In genomic region chr14:52067873-52068740, GRCh38 we compare ENCODE assay signal across 8 cellular contexts. TPM values are rescaled to one million over a fixed set of nuclear protein-coding genes. Genes with fewer than 3 reads are reported as not detected.
DNase-seq lines count a peak whose midpoint lies in the region; ATAC-seq lines count a peak whose summit lies in the region.

No MANE protein-coding gene starts in this region.

- H3K36me3 Mint-ChIP-seq in T-cell, result no peaks in the 10 kb centered on the region
- H3K36me3 Mint-ChIP-seq in naive thymus-derived CD8-positive, alpha-beta T cell, result no peaks in the 10 kb centered on the region

- peaks cover 20 to 29% (median 28%) of the 10 kb centered on the region in 3 donors for H3K4me1 Mint-ChIP-seq in T-cell
- peaks cover 5 to 20% (median 16%) of the 10 kb centered on the region in 4 donors for H3K4me1 Mint-ChIP-seq in naive thymus-derived CD8-positive, alpha-beta T cell

- H3K4me3 ChIP-seq in GM23248, result peak overlapping the region; percentile 91

- in situ Hi-C loops in GM23248 (cut with MboI), result no loop called here

- 0 out of 2 replicates have a peak, but pooled peaks cover 4% of the 10 kb centered on the region for H3K9me2 ChIP-seq in GM23248 (ENCODE audit: insufficient read depth)

- peaks cover 25% of the 10 kb centered on the region for H3K4me1 ChIP-seq in GM23248 (ENCODE audit: insufficient read depth)

- no peaks in the 10 kb centered on the region for H3K27me3 ChIP-seq in GM23248 (replicated peaks; ENCODE audit: insufficient read depth)

- peaks cover 34% of the 10 kb centered on the region for H3F3A ChIP-seq in GM23248 (ENCODE audit: insufficient read depth)

- CTCF ChIA-PET in T-cell (lab: Charles Lee), result interaction anchor here (0.6 kb wide), 2 partner anchors 8 to 23 kb away, joined by 3 to 8 read pairs; no protein-coding TSS in a partner anchor

- H3K9ac ChIP-seq in GM23248, result peak overlapping the region; percentile 95

- H3K36me3 ChIP-seq in GM23248 (ENCODE audit: low read depth), result no peaks in the 10 kb centered on the region

- POLR2A ChIA-PET in T-cell (lab: Charles Lee), result interaction anchor here in 1 of 2 donors (0.6 kb wide), 1 partner anchor 790 kb away, joined by 5 read pairs; no protein-coding TSS in a partner anchor
- POLR2A ChIA-PET in naive thymus-derived CD8-positive, alpha-beta T cell (lab: Charles Lee), result interaction anchor here (0.6 kb wide), 1 partner anchor 134 kb away, joined by 6 read pairs; no protein-coding TSS in a partner anchor

- no peak overlapping the region for H3K27ac Mint-ChIP-seq in T-cell
- H3K27ac Mint-ChIP-seq in naive thymus-derived CD8-positive, alpha-beta T cell, result no peak overlapping the region

- peak in 3 of 4 experiments; percentile 19 to 38 (median 21) for ATAC-seq in T-cell (replicated peaks in 1 of 4)
- peak; percentile 17 for ATAC-seq in esophagus mucosa
- ATAC-seq in naive thymus-derived CD8-positive, alpha-beta T cell, result peak; percentile 16 to 30
- no peak for ATAC-seq in HG03095 (IDR thresholded peaks at IDR 0.05; ENCODE audit: unreplicated experiment)

- H3K9me3 ChIP-seq in GM23248 (ENCODE audit: low read depth), result no peaks in the 10 kb centered on the region

- WGBS in GM23248 (ENCODE audit: low coverage in 1 of 2, low lambda C conversion rate in 2 of 2, missing lambda C conversion rate in 2 of 2), 2 experiments, result 24 to 26% methylated on average over 55 to 56 of the region's 56 CpGs

- H2AFZ ChIP-seq in GM23248, result peak overlapping the region; percentile 87

- H3K27me3 Mint-ChIP-seq in T-cell, result peaks cover 26 to 44% of the 10 kb centered on the region in 2 donors
- H3K27me3 Mint-ChIP-seq in naive thymus-derived CD8-positive, alpha-beta T cell, result peaks cover 25 to 62% (median 39%) of the 10 kb centered on the region in 5 donors

- H3K27ac ChIP-seq in GM23248, result peak overlapping the region; percentile 73

- no peaks in the 10 kb centered on the region for H3K9me3 Mint-ChIP-seq in T-cell
- H3K9me3 Mint-ChIP-seq in naive thymus-derived CD8-positive, alpha-beta T cell, result no peaks in the 10 kb centered on the region

- peak; percentile 80 for DNase-seq in GM23248
- DNase-seq in T-cell, result peak in 1 of 34 experiments; percentile 6
- DNase-seq in naive thymus-derived CD8-positive, alpha-beta T cell, result peak in 3 of 10 donors; percentile 4 to 6 (median 6)
- DNase-seq in NCI-H1436 treated with DMSO at 0.1 percent for 48 hours (lab: John Stamatoyannopoulos, UW), result no peak
- no peak for DNase-seq in NK-92 (lab: John Stamatoyannopoulos, UW; ENCODE audit: unreplicated experiment)
- no peak for DNase-seq in NCI-H2227 (lab: John Stamatoyannopoulos, UW; ENCODE audit: unreplicated experiment)

- H3K4me3 Mint-ChIP-seq in T-cell, result peak overlapping the region; percentile 67 to 73 (median 67)
- peak overlapping the region; percentile 43 to 81 (median 68) for H3K4me3 Mint-ChIP-seq in naive thymus-derived CD8-positive, alpha-beta T cell

- H3K4me2 ChIP-seq in GM23248 (ENCODE audit: unreplicated experiment), result peak overlapping the region; percentile 91

- peaks cover 22% of the 10 kb centered on the region for H3K79me2 ChIP-seq in GM23248 (ENCODE audit: insufficient read depth)

- H4K20me1 ChIP-seq in GM23248 (ENCODE audit: insufficient read depth), result no peaks in the 10 kb centered on the region

RNA-seq across cellular contexts. Expression of gene NID2, which starts 0.8 kb away (rescaled TPM):
- total RNA-seq in GM23248 (2014; rRNA removed; shearing (Covaris generic)), result 59.8 and 66.6 TPM in 2 replicates
- 39.8 and 40.0 TPM in 2 replicates for polyA plus RNA-seq in GM23248 (2016; fragmentation: Nextera tagmentation; extraction: Ambion mirVana)
- 1 to 10 TPM in 1 of 5 donors, under 1 TPM in 4; 0.38 to 1.1 (median 0.89) TPM for total RNA-seq in T-cell
- 2.3 TPM for total RNA-seq in esophagus mucosa
- not detected for total RNA-seq in naive thymus-derived CD8-positive, alpha-beta T cell
- under 1 TPM; 0.22 to 0.98 (median 0.62) TPM for polyA plus RNA-seq in naive thymus-derived CD8-positive, alpha-beta T cell

Comparison
In these comparisons a context has a peak if more than half of its experiments do, and no peak if none do; other contexts are left out.
1. RNA of gene NID2, which starts 0.8 kb away (total RNA-seq): 59.8 to 66.6 TPM in GM23248; 2.3 TPM in esophagus mucosa (single experiment), 0.38 to 1.1 TPM in T-cell and not detected in naive thymus-derived CD8-positive, alpha-beta T cell; every median in the first group is over 10 times any median in the second.